In genomic region chr11:82501174-82501573, GRCh38 we compare ENCODE assay signal across 6 cellular contexts.
DNase-seq lines count a peak whose midpoint lies in the region; ATAC-seq, FAIRE-seq and TF ChIP-seq lines count a peak whose summit lies in the region.
"Not testable (repeated sequence)": the region's sequence is repeated elsewhere in the genome, so short reads cannot be mapped to it uniquely, and the experiment has no call there.

No MANE protein-coding gene starts in this region.

- H2AK5ac ChIP-seq in neuronal stem cell (ENCODE audit: low read depth, low read length): not testable (repeated sequence)

- DNase-seq in activated gamma-delta T cell (lab: John Stamatoyannopoulos, UW): peak; percentile 14
- DNase-seq in chondrocyte (ENCODE audit: low spot score): peak; percentile 70
- peak; percentile 45 for DNase-seq in Right ventricle myocardium inferior (ENCODE audit: missing footprints)
- DNase-seq in kidney: peak; percentile 53
- not testable (repeated sequence) for DNase-seq in neuronal stem cell (ENCODE audit: low spot score)
- peak; percentile 14 for DNase-seq in testis

- not testable (repeated sequence) for ATAC-seq in Right ventricle myocardium inferior

- H3K4me3 ChIP-seq in kidney (ENCODE audit: low read length in 2 of 2); neuronal stem cell (ENCODE audit: low read length in 2 of 2): not testable (repeated sequence)
- H3K4me3 ChIP-seq in testis: peak overlapping the region in 1 of 2 donors; percentile 23

- H3K4me1 Mint-ChIP-seq in chondrocyte (ENCODE audit: low read depth): not testable (repeated sequence)

- not testable (repeated sequence) for H3K36me3 ChIP-seq in kidney (ENCODE audit: control insufficient read depth in 1 of 2, insufficient read depth in 2 of 2, low read length in 2 of 2); neuronal stem cell (replicated peaks in 1 of 2; ENCODE audit: control insufficient read depth in 2 of 2, insufficient read depth in 2 of 2, low read length in 2 of 2); testis (ENCODE audit: low read depth, missing control alignments)

- H3K4me2 ChIP-seq in neuronal stem cell (ENCODE audit: insufficient read depth, low read length, poor library complexity, severe bottlenecking): not testable (repeated sequence)

- H3K27me3 Mint-ChIP-seq in chondrocyte (ENCODE audit: low read depth): not testable (repeated sequence)

- not testable (repeated sequence) for H2BK12ac ChIP-seq in neuronal stem cell (ENCODE audit: low read length)

- H3K4ac ChIP-seq in neuronal stem cell (ENCODE audit: low read length): not testable (repeated sequence)

- H4K8ac ChIP-seq in neuronal stem cell (ENCODE audit: low read depth, low read length): not testable (repeated sequence)

- H3K9me3 ChIP-seq in kidney (ENCODE audit: control insufficient read depth in 1 of 2, low read length in 2 of 2); neuronal stem cell (replicated peaks in 1 of 2; ENCODE audit: control insufficient read depth in 2 of 2, insufficient read depth in 1 of 2, low read depth in 1 of 2, low read length in 2 of 2); testis: not testable (repeated sequence)

- not testable (repeated sequence) for H3K36me3 Mint-ChIP-seq in chondrocyte (ENCODE audit: low read depth)

- not testable (repeated sequence) for H2BK120ac ChIP-seq in neuronal stem cell (ENCODE audit: low read depth, low read length)

- not testable (repeated sequence) for FAIRE-seq in kidney (lab: Jason Lieb, UNC)

- not testable (repeated sequence) for H3K23ac ChIP-seq in neuronal stem cell (ENCODE audit: low read depth, low read length, poor library complexity)

- H2BK5ac ChIP-seq in neuronal stem cell (ENCODE audit: low read length): not testable (repeated sequence)

- TF ChIP-seq POLR2A in testis (IDR thresholded peaks at IDR 0.05): not testable (repeated sequence)

- intact Hi-C loops in Right ventricle myocardium inferior (cut with DNase I); kidney (cut with DNase I); testis (cut with DNase I; ENCODE audit: low total_unique reads): not testable (repeated sequence)

- not testable (repeated sequence) for H3K27me3 ChIP-seq in neuronal stem cell (ENCODE audit: control insufficient read depth in 3 of 3, insufficient read depth in 3 of 3, low read depth in 1 of 3, low read length in 3 of 3); testis

- H3K27ac ChIP-seq in kidney (ENCODE audit: low read depth in 2 of 2, low read length in 2 of 2); neuronal stem cell (replicated peaks; ENCODE audit: low read length); testis: not testable (repeated sequence)

- not testable (repeated sequence) for H3K9ac ChIP-seq in kidney (ENCODE audit: low read length in 2 of 2)
- peak overlapping the region; percentile 44 for H3K9ac ChIP-seq in neuronal stem cell (ENCODE audit: low read depth, low read length, poor library complexity)

- peak overlapping the region; percentile 94 for H3K14ac ChIP-seq in neuronal stem cell (ENCODE audit: low read length)

- H3K79me1 ChIP-seq in neuronal stem cell (ENCODE audit: low read depth, low read length): not testable (repeated sequence)

- H3K18ac ChIP-seq in neuronal stem cell (ENCODE audit: low read length): peak overlapping the region; percentile 3

- not testable (repeated sequence) for H3K4me1 ChIP-seq in kidney (ENCODE audit: control insufficient read depth in 1 of 2, insufficient read depth in 1 of 2, low read depth in 1 of 2, low read length in 2 of 2); neuronal stem cell (ENCODE audit: control insufficient read depth in 2 of 2, insufficient read depth in 1 of 2, low read depth in 1 of 2, low read length in 2 of 2); testis

- H3K4me3 Mint-ChIP-seq in chondrocyte (ENCODE audit: unreplicated experiment): not testable (repeated sequence)

- not testable (repeated sequence) for H4K91ac ChIP-seq in neuronal stem cell (ENCODE audit: low read depth, low read length, poor library complexity)

- not testable (repeated sequence) for H3K27ac Mint-ChIP-seq in chondrocyte (ENCODE audit: unreplicated experiment)

- not testable (repeated sequence) for H2BK15ac ChIP-seq in neuronal stem cell (ENCODE audit: low read length)

- not testable (repeated sequence) for TF ChIP-seq CTCF in chondrocyte (IDR thresholded peaks at IDR 0.05); kidney (IDR thresholded peaks at IDR 0.05; ENCODE audit: borderline replicate concordance, extremely low read depth, insufficient read depth); testis (IDR thresholded peaks at IDR 0.05)

- H2AFZ ChIP-seq in neuronal stem cell (ENCODE audit: low read length): not testable (repeated sequence)

- not testable (repeated sequence) for H3K9me3 Mint-ChIP-seq in chondrocyte (ENCODE audit: low read depth)

- no CpG with 5 or more reads among the region's 26 CpGs for WGBS in neuronal stem cell (ENCODE audit: extremely low coverage in 2 of 2, insufficient read length in 2 of 2, insufficient replicate concordance in 1 of 2), 2 donors
- 63% methylated on average over 24 of the region's 26 CpGs; no CpG with 5 or more reads in 1 of the 2 donors for WGBS in testis, 2 donors
